19 cellular contexts compared by ENCODE assay signal in the genomic region with DNA sequence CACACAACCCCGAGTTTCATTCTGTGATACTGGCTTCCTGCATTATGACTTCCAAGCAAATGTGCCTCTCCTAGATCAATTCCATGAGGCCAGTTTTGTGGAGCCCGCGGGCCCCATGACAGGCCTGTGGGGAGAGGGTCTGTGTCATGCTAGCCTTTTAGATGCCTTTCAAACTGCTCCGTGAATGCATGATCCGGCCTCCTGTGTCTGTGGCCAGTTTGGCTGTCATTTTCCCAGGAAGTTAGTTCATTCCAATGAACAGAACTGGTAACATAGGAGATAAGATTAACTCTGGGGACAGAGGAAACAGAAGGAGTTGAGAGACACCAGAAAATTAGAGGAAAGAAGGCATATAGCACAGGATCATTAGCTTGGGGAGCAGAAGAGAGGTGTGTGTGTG. TPM values are rescaled to one million over a fixed set of nuclear protein-coding genes. Genes with fewer than 3 reads are reported as not detected.
DNase-seq lines count a peak whose midpoint lies in the region; ATAC-seq and TF ChIP-seq lines count a peak whose summit lies in the region.
"Had no signal": no experiment of that assay in that cellular context is flagged by ENCODE, and none has a peak within 500 bp of the region (broad histone marks: within the 10 kb centered on the region; RNA-seq: fewer than 3 reads in every experiment).

No MANE protein-coding gene starts in this region.

- H3K23ac ChIP-seq in mesenchymal stem cell (ENCODE audit: low read length in 2 of 2), result no peak overlapping the region

- no peaks in the 10 kb centered on the region for H3K9me3 Mint-ChIP-seq in activated naive CD8-positive, alpha-beta T cell treated with anti-CD3 and anti-CD28 coated beads for 36 hours
- H3K9me3 Mint-ChIP-seq in activated naive CD8-positive, alpha-beta T cell treated with anti-CD3 and anti-CD28 coated beads, Interleukin-2, amount 50 U/mL, for 24 hours, result no peaks in the 10 kb centered on the region
- no peaks in the 10 kb centered on the region for H3K9me3 Mint-ChIP-seq in chondrocyte (ENCODE audit: low read depth)
- H3K9me3 Mint-ChIP-seq in immature natural killer cell, result no peaks in the 10 kb centered on the region

- H3K27ac ChIP-seq in mesenchymal stem cell (ENCODE audit: low read length, poor library complexity, severe bottlenecking) (no peak overlapping the region), thoracic aorta (peak overlapping the region in 1 of 2 donors; percentile 49)
- H3K27ac ChIP-seq: 22Rv1, KMS-11 had no signal

- no peak overlapping the region for H2BK120ac ChIP-seq in mesenchymal stem cell (ENCODE audit: low read depth, low read length)

- H3K9ac ChIP-seq in mesenchymal stem cell (ENCODE audit: low read length), result no peak overlapping the region
- H3K9ac ChIP-seq: KMS-11 had no signal

- H2BK12ac ChIP-seq in mesenchymal stem cell (ENCODE audit: low read length in 2 of 2), result no peak overlapping the region

- no peak for DNase-seq in activated naive CD8-positive, alpha-beta T cell treated with anti-CD3 and anti-CD28 coated beads for 36 hours
- DNase-seq in activated naive CD8-positive, alpha-beta T cell treated with anti-CD3 and anti-CD28 coated beads, Interleukin-2, amount 50 U/mL, for 24 hours, result no peak
- DNase-seq in chondrocyte (ENCODE audit: low spot score) (no peak), mesenchymal stem cell (no peak), thoracic aorta (ENCODE audit: low spot score) (no peak), immature natural killer cell (no peak), NCI-H510A (lab: John Stamatoyannopoulos, UW) (no peak), NCI-H2196 (lab: John Stamatoyannopoulos, UW; ENCODE audit: unreplicated experiment) (no peak)
- DNase-seq: DMS79, MV-4-11, NCI-H187, NCI-H2107, NCI-H2227 treated with DMSO at 0.1 percent for 48 hours, NCI-H524 treated with DMSO at 0.1 percent for 48 hours, RPMI8226 had no signal

- TF ChIP-seq CTCF in chondrocyte (IDR thresholded peaks at IDR 0.05) (no peak), thoracic aorta (IDR thresholded peaks at IDR 0.05) (no peak)

- no peak overlapping the region for H3K14ac ChIP-seq in mesenchymal stem cell (ENCODE audit: low read length in 2 of 2)

- no peak overlapping the region for H2AK5ac ChIP-seq in mesenchymal stem cell (ENCODE audit: low read length, severe bottlenecking)

- H3K4ac ChIP-seq in mesenchymal stem cell (ENCODE audit: low read depth in 1 of 2, low read length in 2 of 2), result no peak overlapping the region

- H2BK15ac ChIP-seq in mesenchymal stem cell (ENCODE audit: low read depth, poor library complexity, severe bottlenecking), result no peak overlapping the region

- no peak overlapping the region for H4K8ac ChIP-seq in mesenchymal stem cell (ENCODE audit: low read length)

- H4K91ac ChIP-seq in mesenchymal stem cell (ENCODE audit: low read length), result no peak overlapping the region

- H3K4me3 Mint-ChIP-seq in activated naive CD8-positive, alpha-beta T cell treated with anti-CD3 and anti-CD28 coated beads for 36 hours, result no peak overlapping the region
- no peak overlapping the region for H3K4me3 Mint-ChIP-seq in activated naive CD8-positive, alpha-beta T cell treated with anti-CD3 and anti-CD28 coated beads, Interleukin-2, amount 50 U/mL, for 24 hours
- no peak overlapping the region for H3K4me3 Mint-ChIP-seq in chondrocyte (ENCODE audit: unreplicated experiment)
- no peak overlapping the region for H3K4me3 Mint-ChIP-seq in immature natural killer cell
- H3K4me3 Mint-ChIP-seq: CD14-positive monocyte had no signal

- H3K27me3 ChIP-seq in mesenchymal stem cell (ENCODE audit: control insufficient read depth in 1 of 2, insufficient read depth in 1 of 2, low read length in 2 of 2), result no peaks in the 10 kb centered on the region
- H3K27me3 ChIP-seq in thoracic aorta (replicated peaks; ENCODE audit: insufficient read depth), result no peaks in the 10 kb centered on the region

- H3K36me3 ChIP-seq in mesenchymal stem cell (ENCODE audit: control insufficient read depth in 1 of 2, insufficient read depth in 2 of 2, low read depth in 1 of 2, low read length in 2 of 2), result no peaks in the 10 kb centered on the region
- H3K36me3 ChIP-seq in thoracic aorta, result no peaks in the 10 kb centered on the region

- H3K4me1 ChIP-seq in mesenchymal stem cell (ENCODE audit: control insufficient read depth, insufficient read depth, low read depth, low read length), result peaks cover 8% of the 10 kb centered on the region
- peaks cover 0 to 36% of the 10 kb centered on the region in 2 donors for H3K4me1 ChIP-seq in thoracic aorta (ENCODE audit: control insufficient read depth in 1 of 2, low read depth in 2 of 2)

- no peaks in the 10 kb centered on the region for H3K79me1 ChIP-seq in mesenchymal stem cell (replicated peaks; ENCODE audit: low read length, poor library complexity, severe bottlenecking)

- H3K27ac Mint-ChIP-seq in activated naive CD8-positive, alpha-beta T cell treated with anti-CD3 and anti-CD28 coated beads for 36 hours, result peak overlapping the region; percentile 14
- H3K27ac Mint-ChIP-seq in activated naive CD8-positive, alpha-beta T cell treated with anti-CD3 and anti-CD28 coated beads, Interleukin-2, amount 50 U/mL, for 24 hours, result no peak overlapping the region
- H3K27ac Mint-ChIP-seq in chondrocyte (ENCODE audit: unreplicated experiment) (peak overlapping the region; percentile 87), immature natural killer cell (no peak overlapping the region)
- H3K27ac Mint-ChIP-seq: CD14-positive monocyte had no signal

- no peak overlapping the region for H3K4me2 ChIP-seq in mesenchymal stem cell (ENCODE audit: low read length, poor library complexity, severe bottlenecking)
- H3K4me2 ChIP-seq: KMS-11 had no signal

- no peaks in the 10 kb centered on the region for H3K4me1 Mint-ChIP-seq in activated naive CD8-positive, alpha-beta T cell treated with anti-CD3 and anti-CD28 coated beads for 36 hours
- H3K4me1 Mint-ChIP-seq in activated naive CD8-positive, alpha-beta T cell treated with anti-CD3 and anti-CD28 coated beads, Interleukin-2, amount 50 U/mL, for 24 hours, result no peaks in the 10 kb centered on the region
- peaks cover 41% of the 10 kb centered on the region for H3K4me1 Mint-ChIP-seq in chondrocyte (ENCODE audit: low read depth)
- no peaks in the 10 kb centered on the region for H3K4me1 Mint-ChIP-seq in immature natural killer cell
- H3K4me1 Mint-ChIP-seq: CD14-positive monocyte had no signal

- peak overlapping the region; percentile 14 to 37 for H3K18ac ChIP-seq in mesenchymal stem cell (ENCODE audit: low read depth in 1 of 2, low read length in 2 of 2)

- no peaks in the 10 kb centered on the region for H3K36me3 Mint-ChIP-seq in activated naive CD8-positive, alpha-beta T cell treated with anti-CD3 and anti-CD28 coated beads for 36 hours
- no peaks in the 10 kb centered on the region for H3K36me3 Mint-ChIP-seq in activated naive CD8-positive, alpha-beta T cell treated with anti-CD3 and anti-CD28 coated beads, Interleukin-2, amount 50 U/mL, for 24 hours (ENCODE audit: low read depth)
- H3K36me3 Mint-ChIP-seq in chondrocyte (ENCODE audit: low read depth) (no peaks in the 10 kb centered on the region), immature natural killer cell (no peaks in the 10 kb centered on the region)
- H3K36me3 Mint-ChIP-seq: CD14-positive monocyte had no signal

- H3K4me3 ChIP-seq in mesenchymal stem cell (ENCODE audit: insufficient read depth in 1 of 2, low read depth in 1 of 2, low read length in 2 of 2) (no peak overlapping the region), thoracic aorta (peak overlapping the region; percentile 15)

- ATAC-seq in activated naive CD8-positive, alpha-beta T cell treated with anti-CD3 and anti-CD28 coated beads, Interleukin-2, amount 50 U/mL, for 24 hours, result no peak
- ATAC-seq in thoracic aorta (ENCODE audit: insufficient number of reproducible peaks, low FRiP score, low read depth), result no peak

- H2BK5ac ChIP-seq in mesenchymal stem cell (ENCODE audit: low read depth, low read length, poor library complexity, severe bottlenecking), result no peak overlapping the region

- peak overlapping the region; percentile 30 for H2AFZ ChIP-seq in mesenchymal stem cell (ENCODE audit: low read depth, low read length)

- no peaks in the 10 kb centered on the region for H3K9me3 ChIP-seq in mesenchymal stem cell (ENCODE audit: control insufficient read depth, low read length)
- no peaks in the 10 kb centered on the region for H3K9me3 ChIP-seq in thoracic aorta

- 80% methylated on average over 5 of the region's 5 CpGs for WGBS in mesenchymal stem cell

- no peaks in the 10 kb centered on the region for H3K27me3 Mint-ChIP-seq in activated naive CD8-positive, alpha-beta T cell treated with anti-CD3 and anti-CD28 coated beads for 36 hours
- peaks cover 12% of the 10 kb centered on the region for H3K27me3 Mint-ChIP-seq in activated naive CD8-positive, alpha-beta T cell treated with anti-CD3 and anti-CD28 coated beads, Interleukin-2, amount 50 U/mL, for 24 hours
- H3K27me3 Mint-ChIP-seq in chondrocyte (ENCODE audit: low read depth), result no peaks in the 10 kb centered on the region
- H3K27me3 Mint-ChIP-seq in immature natural killer cell (ENCODE audit: low read depth in 3 of 3), result peaks cover 4 to 5% (median 4%) of the 10 kb centered on the region in 3 donors

RNA-seq across cellular contexts. Expression of gene FNDC7, which starts 3.2 kb away (rescaled TPM):
- not detected for total RNA-seq in activated naive CD8-positive, alpha-beta T cell treated with anti-CD3 and anti-CD28 coated beads for 36 hours
- total RNA-seq in chondrocyte (not detected in 3 replicates), thoracic aorta (not detected)
- not detected for polyA plus RNA-seq in mesenchymal stem cell (2013, experiment 1 of 2)
- polyA plus RNA-seq in mesenchymal stem cell (2013, experiment 2 of 2), result 0.01 TPM
- not detected for polyA plus RNA-seq in immature natural killer cell
- polyA plus RNA-seq: AG04450, CD14-positive monocyte had no signal

RNA-seq across cellular contexts. Expression of gene PRPF38B, which starts 23.8 kb away (rescaled TPM):
- 10 to 100 TPM; 66.8 to 71.5 TPM for total RNA-seq in activated naive CD8-positive, alpha-beta T cell treated with anti-CD3 and anti-CD28 coated beads for 36 hours
- total RNA-seq in chondrocyte (25.3 to 31.0 TPM (median 25.4 TPM) in 3 replicates), thoracic aorta (10 to 100 TPM; 21.7 to 57.3 TPM)
- 36.3 TPM for polyA plus RNA-seq in mesenchymal stem cell (2013, experiment 1 of 2)
- polyA plus RNA-seq in mesenchymal stem cell (2013, experiment 2 of 2), result 36.0 TPM
- polyA plus RNA-seq in immature natural killer cell, result 10 to 100 TPM; 11.1 to 36.1 (median 16.5) TPM

RNA-seq across cellular contexts. Expression of gene STXBP3, which starts 30.5 kb away (rescaled TPM):
- 10 to 100 TPM; 31.8 to 34.0 TPM for total RNA-seq in activated naive CD8-positive, alpha-beta T cell treated with anti-CD3 and anti-CD28 coated beads for 36 hours
- 38.3 to 61.1 TPM (median 41.6 TPM) in 3 replicates for total RNA-seq in chondrocyte
- polyA plus RNA-seq in mesenchymal stem cell (2013, experiment 1 of 2), result 21.6 TPM
- polyA plus RNA-seq in mesenchymal stem cell (2013, experiment 2 of 2), result 25.4 TPM
- total RNA-seq in thoracic aorta, result 100 to 1,000 TPM in 1 of 2 donors, 10 to 100 TPM in 1; 70.8 to 142 TPM
- 10 to 100 TPM; 38.4 to 44.7 (median 42.6) TPM for polyA plus RNA-seq in immature natural killer cell

RNA-seq across cellular contexts. Expression of gene HENMT1, which starts 55.0 kb away (rescaled TPM):
- 10 to 100 TPM; 26.1 to 26.4 TPM for total RNA-seq in activated naive CD8-positive, alpha-beta T cell treated with anti-CD3 and anti-CD28 coated beads for 36 hours
- total RNA-seq in chondrocyte (9.6 to 10.8 TPM (median 10.1 TPM) in 3 replicates), thoracic aorta (1 to 10 TPM; 3.4 to 7.9 TPM)
- polyA plus RNA-seq in mesenchymal stem cell (2013, experiment 1 of 2), result 2.1 TPM
- polyA plus RNA-seq in mesenchymal stem cell (2013, experiment 2 of 2), result 2.1 TPM
- 100 to 1,000 TPM in 2 of 3 donors, 10 to 100 TPM in 1; 80.4 to 142 (median 108) TPM for polyA plus RNA-seq in immature natural killer cell

Comparison
In these comparisons a context has a peak if more than half of its experiments do, and no peak if none do; other contexts are left out.
1. H3K27ac Mint-ChIP-seq: peak in activated naive CD8-positive, alpha-beta T cell treated with anti-CD3 and anti-CD28 coated beads for 36 hours (single experiment) and chondrocyte (single experiment); none in activated naive CD8-positive, alpha-beta T cell treated with anti-CD3 and anti-CD28 coated beads, Interleukin-2, amount 50 U/mL, for 24 hours (single experiment) and immature natural killer cell (0 of 6).